In genomic region chr7:94295805-94296204, GRCh38 we compare ENCODE assay signal across 9 cellular contexts.
DNase-seq lines count a peak whose midpoint lies in the region; ATAC-seq and TF ChIP-seq lines count a peak whose summit lies in the region.
"Had no signal": no experiment of that assay in that cellular context is flagged by ENCODE, and none has a peak within 500 bp of the region (broad histone marks: within the 10 kb centered on the region; RNA-seq: fewer than 3 reads in every experiment).

No MANE protein-coding gene starts in this region.

- peak; percentile 62 for ATAC-seq in left lung
- ATAC-seq in activated T-cell treated with anti-CD3 and anti-CD28 coated beads, Interleukin-2, amount 50 U/mL, for 4 hours = no peak

- peak overlapping the region in 1 of 2 donors; percentile 83 for H3K27ac ChIP-seq in left lung
- H3K27ac ChIP-seq in uterus = peak overlapping the region; percentile 84 to 96
- H3K27ac ChIP-seq in CD8-positive, alpha-beta memory T cell (ENCODE audit: low read depth, low read length) = no peak overlapping the region

- no peaks in the 10 kb centered on the region for H3K9me3 Mint-ChIP-seq in CD8-positive, alpha-beta memory T cell
- no peaks in the 10 kb centered on the region for H3K9me3 Mint-ChIP-seq in activated T-cell treated with anti-CD3 and anti-CD28 coated beads, Interleukin-2, amount 50 U/mL, for 4 hours

- H3K27me3 Mint-ChIP-seq in CD8-positive, alpha-beta memory T cell = no peaks in the 10 kb centered on the region
- H3K27me3 Mint-ChIP-seq in activated T-cell treated with anti-CD3 and anti-CD28 coated beads, Interleukin-2, amount 50 U/mL, for 4 hours (ENCODE audit: low read depth) = peaks cover 7% of the 10 kb centered on the region

- TF ChIP-seq POLR2A in uterus (IDR thresholded peaks at IDR 0.05) = no peak

- H3K4me1 ChIP-seq in left lung (peaks cover 0 to 6% of the 10 kb centered on the region in 2 donors), uterus (peaks cover 0 to 14% of the 10 kb centered on the region in 2 donors)
- H3K4me1 ChIP-seq in CD8-positive, alpha-beta memory T cell (ENCODE audit: insufficient read depth, low read length) = no peaks in the 10 kb centered on the region

- TF ChIP-seq CTCF in left lung (IDR thresholded peaks at IDR 0.05) (peak; percentile 14 to 24), uterus (IDR thresholded peaks at IDR 0.05) (peak; percentile 66 to 85 (median 74))

- H3K27me3 ChIP-seq in left lung (peaks cover 0 to 4% of the 10 kb centered on the region in 2 donors), uterus (no peaks in the 10 kb centered on the region)
- H3K27me3 ChIP-seq in CD8-positive, alpha-beta memory T cell (ENCODE audit: insufficient read depth, low read length, poor library complexity, severe bottlenecking) = no peaks in the 10 kb centered on the region

- DNase-seq in NCI-H2107 treated with DMSO at 0.1 percent for 48 hours (lab: John Stamatoyannopoulos, UW; ENCODE audit: unreplicated experiment) = peak; percentile 75
- DNase-seq in NCI-H2107 (lab: John Stamatoyannopoulos, UW) = no peak
- DNase-seq in amniotic epithelial cell (ENCODE audit: low read depth) = peak; percentile 84
- DNase-seq in left lung = no peak
- DNase-seq in uterus = peak; percentile 19 to 27
- DNase-seq in CD8-positive, alpha-beta memory T cell = no peak
- DNase-seq in activated gamma-delta T cell treated with Interleukin-2 at 50 U/mL for 16 hours = no peak
- no peak for DNase-seq in activated T-cell treated with anti-CD3 and anti-CD28 coated beads, Interleukin-2, amount 50 U/mL, for 4 hours

- H3K27ac Mint-ChIP-seq in CD8-positive, alpha-beta memory T cell = no peak overlapping the region
- H3K27ac Mint-ChIP-seq: B cell had no signal

- CTCF ChIA-PET in CD8-positive, alpha-beta memory T cell (lab: Charles Lee) = no interaction called here

- H3K9me3 ChIP-seq in left lung (no peaks in the 10 kb centered on the region), uterus (no peaks in the 10 kb centered on the region)
- H3K9me3 ChIP-seq in CD8-positive, alpha-beta memory T cell (ENCODE audit: low read length) = no peaks in the 10 kb centered on the region

- POLR2A ChIA-PET in CD8-positive, alpha-beta memory T cell (lab: Charles Lee) = no interaction called here

- no peak overlapping the region for H3K4me3 ChIP-seq in left lung
- peak overlapping the region in 1 of 2 donors; percentile 16 for H3K4me3 ChIP-seq in uterus
- H3K4me3 ChIP-seq in CD8-positive, alpha-beta memory T cell (ENCODE audit: low read length) = no peak overlapping the region

- H3K36me3 ChIP-seq in left lung (no peaks in the 10 kb centered on the region), uterus (no peaks in the 10 kb centered on the region)
- no peaks in the 10 kb centered on the region for H3K36me3 ChIP-seq in CD8-positive, alpha-beta memory T cell (ENCODE audit: insufficient read depth, low read length)

- H3K4me1 Mint-ChIP-seq in CD8-positive, alpha-beta memory T cell = no peaks in the 10 kb centered on the region
- no peaks in the 10 kb centered on the region for H3K4me1 Mint-ChIP-seq in activated T-cell treated with anti-CD3 and anti-CD28 coated beads, Interleukin-2, amount 50 U/mL, for 4 hours (ENCODE audit: low read depth)

- no peaks in the 10 kb centered on the region for H3K36me3 Mint-ChIP-seq in CD8-positive, alpha-beta memory T cell
- H3K36me3 Mint-ChIP-seq in activated T-cell treated with anti-CD3 and anti-CD28 coated beads, Interleukin-2, amount 50 U/mL, for 4 hours (ENCODE audit: insufficient read depth) = no peaks in the 10 kb centered on the region

- H3K4me3 Mint-ChIP-seq in CD8-positive, alpha-beta memory T cell = no peak overlapping the region
- H3K4me3 Mint-ChIP-seq in activated T-cell treated with anti-CD3 and anti-CD28 coated beads, Interleukin-2, amount 50 U/mL, for 4 hours = no peak overlapping the region
- H3K4me3 Mint-ChIP-seq: B cell had no signal

- intact Hi-C loops in left lung (cut with DNase I) (loop anchor here (5.0 to 10.0 kb wide), 2 partner anchors 101 to 119 kb away; no protein-coding TSS in a partner anchor), uterus (cut with DNase I; ENCODE audit: low total_unique reads) (loop anchor here (5.0 kb wide), 1 partner anchor 101 kb away; no protein-coding TSS in a partner anchor)

Comparison
In these comparisons a context has a peak if more than half of its experiments do, and no peak if none do; other contexts are left out.
1. DNase-seq: peak in NCI-H2107 treated with DMSO at 0.1 percent for 48 hours (single experiment), amniotic epithelial cell (single experiment) and uterus (2 of 2); none in NCI-H2107 (single experiment), left lung (0 of 2), CD8-positive, alpha-beta memory T cell (0 of 5), activated gamma-delta T cell treated with Interleukin-2 at 50 U/mL for 16 hours (single experiment) and activated T-cell treated with anti-CD3 and anti-CD28 coated beads, Interleukin-2, amount 50 U/mL, for 4 hours (single experiment).